8 cellular contexts compared by ENCODE assay signal in genomic region chrX:110317820-110318663, GRCh38. TPM values are rescaled to one million over a fixed set of nuclear protein-coding genes. Genes with fewer than 3 reads are reported as not detected.
DNase-seq lines count a peak whose midpoint lies in the region; ATAC-seq and TF ChIP-seq lines count a peak whose summit lies in the region.

Gene AMMECR1 (minus strand): TSS chrX:110318085. CDS start chrX:110318071, 14 bp downstream.

- CTCF ChIA-PET in IMR-90 (lab: Yijun Ruan, JAX), result interaction anchor here (1.2 kb wide), 1 partner anchor 157 kb away, joined by 3 read pairs; no protein-coding TSS in a partner anchor

- 34% methylated on average over 40 of the region's 78 CpGs; no CpG with 5 or more reads in 1 of the 2 experiments for WGBS in IMR-90 (ENCODE audit: extremely low coverage in 2 of 2, insufficient read length in 1 of 2), 2 experiments

- POLR2A ChIA-PET in IMR-90 (lab: Charles Lee; ENCODE audit: unreplicated experiment), result no interaction called here

- H3K4me2 ChIP-seq in IMR-90 (ENCODE audit: low read depth, low read length), result peak within 1 kb of the TSS; percentile 93
- peak within 1 kb of the TSS; percentile 85 for H3K4me2 ChIP-seq in OCI-LY3 (ENCODE audit: low read length)

- peaks cover 48% of the 10 kb centered on the region for H3K79me2 ChIP-seq in OCI-LY3 (ENCODE audit: low read length)

- H4K5ac ChIP-seq in IMR-90 (ENCODE audit: low read depth, low read length), result peak within 1 kb of the TSS; percentile 83

- H2BK20ac ChIP-seq in IMR-90 (ENCODE audit: low read depth, low read length), result peak within 1 kb of the TSS; percentile 27; the same call in 1 of the 2 replicates

- H2AK5ac ChIP-seq in IMR-90 (ENCODE audit: low read depth, low read length), result peak within 1 kb of the TSS; percentile 23

- H3K27me3 ChIP-seq in IMR-90 (ENCODE audit: control insufficient read depth, insufficient read depth, low read length) (peaks cover 3% of the 10 kb centered on the region; the same call in 1 of the 2 replicates), OCI-LY3 (ENCODE audit: low read depth, low read length) (no peaks in the 10 kb centered on the region), muscle layer of colon (ENCODE audit: control insufficient read depth in 1 of 2, insufficient read depth in 2 of 2, low read length in 2 of 2) (no peaks in the 10 kb centered on the region)

- no peak for TF ChIP-seq RAD21 in IMR-90 (IDR thresholded peaks at IDR 0.05; ENCODE audit: low read length)

- DNase-seq in DMS 273 (lab: John Stamatoyannopoulos, UW; ENCODE audit: unreplicated experiment) (peak; percentile 95), IMR-90 (peak; percentile 79), activated T-cell treated with anti-CD3 and anti-CD28 coated beads for 4 hours (peak; percentile 66), erythroblast (lab: John Stamatoyannopoulos, UW) (peak; percentile 91 to 94)
- DNase-seq in stimulated activated CD8-positive, alpha-beta memory T cell treated with anti-CD3 and anti-CD28 coated beads, Interleukin-4, amount 100 ng/mL, for 48 hours, result peak; percentile 78

- H3K4me1 ChIP-seq in IMR-90 (ENCODE audit: control insufficient read depth, insufficient read depth, low read length), result no peaks in the 10 kb centered on the region; the same call in 1 of the 2 replicates
- peaks cover 33% of the 10 kb centered on the region for H3K4me1 ChIP-seq in OCI-LY3 (ENCODE audit: low read length)
- H3K4me1 ChIP-seq in muscle layer of colon (ENCODE audit: insufficient read depth, low read length), result no peaks in the 10 kb centered on the region

- H2BK120ac ChIP-seq in IMR-90 (ENCODE audit: low read depth, low read length), result peak within 1 kb of the TSS; percentile 88

- H3K14ac ChIP-seq in IMR-90 (replicated peaks; ENCODE audit: low read depth, low read length), result peak within 1 kb of the TSS; percentile 81

- H3K4me3 ChIP-seq in IMR-90 (ENCODE audit: insufficient read depth, low read depth, low read length) (peak within 1 kb of the TSS; percentile 99), OCI-LY3 (ENCODE audit: low read length) (peak within 1 kb of the TSS; percentile 87), muscle layer of colon (ENCODE audit: low read depth in 1 of 2, low read length in 2 of 2) (peak within 1 kb of the TSS; percentile 50 to 64)

- peak within 1 kb of the TSS; percentile 82 for H3K56ac ChIP-seq in IMR-90 (ENCODE audit: extremely low read depth, insufficient read depth, low read length)

- dilution Hi-C loops in IMR-90 (cut with HindIII; ENCODE audit: low sequenced_read_pairs, unreplicated experiment), result no loop called here

- peak within 1 kb of the TSS; percentile 81; the same call in 2 of the 3 replicates for H2BK15ac ChIP-seq in IMR-90 (ENCODE audit: low read depth, low read length)

- no peaks in the 10 kb centered on the region for H3K79me1 ChIP-seq in IMR-90 (ENCODE audit: low read depth in 1 of 2, low read length in 2 of 2)

- H3K9ac ChIP-seq in IMR-90 (ENCODE audit: low read depth, low read length) (peak within 1 kb of the TSS; percentile 97), OCI-LY3 (ENCODE audit: low read length) (peak within 1 kb of the TSS; percentile 91), muscle layer of colon (ENCODE audit: low read length) (no peak within 1 kb of the TSS)

- intact Hi-C loops in IMR-90 (cut with micrococcal nuclease), result loop anchor here (2.0 to 5.0 kb wide), 5 partner anchors 76 to 155 kb away; no protein-coding TSS in a partner anchor

- BruUV-seq in IMR-90 (replicated peaks; lab: Mats Ljungman, UMichigan), result no TSS peak

- peak within 1 kb of the TSS; percentile 96 for H4K91ac ChIP-seq in IMR-90 (ENCODE audit: insufficient read depth, low read depth, low read length)

- H3K9me3 ChIP-seq in IMR-90 (ENCODE audit: control insufficient read depth, insufficient read depth, low read length) (no peaks in the 10 kb centered on the region), OCI-LY3 (ENCODE audit: insufficient read depth, low read length) (no peaks in the 10 kb centered on the region), muscle layer of colon (ENCODE audit: low read length) (no peaks in the 10 kb centered on the region)

- in situ Hi-C loops in IMR-90 (cut with MboI; ENCODE audit: low sequenced_read_pairs), result no loop called here

- no peaks in the 10 kb centered on the region for H4K20me1 ChIP-seq in IMR-90 (ENCODE audit: insufficient read depth, low read length)
- H4K20me1 ChIP-seq in OCI-LY3 (ENCODE audit: insufficient read depth, low read length), result peaks cover 17% of the 10 kb centered on the region; the same call in 1 of the 2 replicates

- H2AFZ ChIP-seq in IMR-90 (replicated peaks; ENCODE audit: low read length, poor library complexity) (peak within 1 kb of the TSS; percentile 93), OCI-LY3 (ENCODE audit: low read depth, low read length) (peak within 1 kb of the TSS; percentile 82)

- no peaks in the 10 kb centered on the region for H3K9me1 ChIP-seq in IMR-90 (ENCODE audit: insufficient read depth, low read length)

- peak within 1 kb of the TSS; percentile 93 for H3K18ac ChIP-seq in IMR-90 (ENCODE audit: low read depth, low read length)

- peak within 1 kb of the TSS; percentile 72; the same call in 1 of the 2 replicates for H3K23ac ChIP-seq in IMR-90 (ENCODE audit: low read depth, low read length)

- TF ChIP-seq CTCF in IMR-90 (conservative IDR thresholded peaks at IDR 0.05; ENCODE audit: low read depth, low read length) (no peak), OCI-LY3 (IDR thresholded peaks at IDR 0.05; ENCODE audit: low read depth, low read length) (no peak)

- ATAC-seq in GM21528 (IDR thresholded peaks at IDR 0.05; ENCODE audit: low FRiP score, unreplicated experiment) (peak; percentile 81), IMR-90 (ENCODE audit: low read depth) (peak; percentile 84)

- H3K27ac ChIP-seq in IMR-90 (ENCODE audit: insufficient read depth, low read length), result peak within 1 kb of the TSS; percentile 99
- peak within 1 kb of the TSS; percentile 61 for H3K27ac ChIP-seq in OCI-LY3 (ENCODE audit: low read length)
- peak within 1 kb of the TSS; percentile 37 for H3K27ac ChIP-seq in muscle layer of colon (ENCODE audit: low read depth, low read length)

- H3K4ac ChIP-seq in IMR-90 (ENCODE audit: low read depth, low read length), result peak within 1 kb of the TSS; percentile 86

- H3K36me3 ChIP-seq in IMR-90 (ENCODE audit: control insufficient read depth, insufficient read depth, low read length) (no peaks in the 10 kb centered on the region), OCI-LY3 (replicated peaks; ENCODE audit: low read depth, low read length) (no peaks in the 10 kb centered on the region), muscle layer of colon (ENCODE audit: insufficient read depth, low read length) (no peaks in the 10 kb centered on the region)

- H2AK9ac ChIP-seq in IMR-90 (replicated peaks; ENCODE audit: low read depth, low read length, poor library complexity), result peak within 1 kb of the TSS; percentile 81

- peak within 1 kb of the TSS; percentile 97 for H2BK5ac ChIP-seq in IMR-90 (ENCODE audit: low read depth, low read length, poor library complexity, severe bottlenecking)

- peak within 1 kb of the TSS; percentile 89 to 98 for H4K8ac ChIP-seq in IMR-90 (ENCODE audit: low read depth in 2 of 2, low read length in 2 of 2)

- peak; percentile 85 for TF ChIP-seq POLR2A in IMR-90 (IDR thresholded peaks at IDR 0.05; ENCODE audit: low read depth, low read length)
- TF ChIP-seq POLR2A in erythroblast (IDR thresholded peaks at IDR 0.05; ENCODE audit: low read length), result peak; percentile 75

TF ChIP-seq in IMR-90, 13 proteins besides CTCF, POLR2A, EP300 and RAD21:
- TF ChIP-seq CEBPB (IDR thresholded peaks at IDR 0.05; ENCODE audit: low read depth, low read length) (no peak), SMC3 (IDR thresholded peaks at IDR 0.05; ENCODE audit: low read depth, low read length) (0 out of 2 replicates have a peak, but pooled peaks have one; percentile 5), RCOR1 (IDR thresholded peaks at IDR 0.05; ENCODE audit: insufficient replicate concordance, low read length) (no peak), FOS (IDR thresholded peaks at IDR 0.05; ENCODE audit: low read depth, low read length) (no peak), MAZ (IDR thresholded peaks at IDR 0.05; ENCODE audit: borderline replicate concordance, low read depth, low read length) (no peak), BHLHE40 (IDR thresholded peaks at IDR 0.05; ENCODE audit: low read depth, low read length) (no peak)
TF ChIP-seq in IMR-90: peak in this region for 1.

RNA-seq across cellular contexts. Expression of gene AMMECR1, which starts in this region (rescaled TPM):
- total RNA-seq in IMR-90 (2012; rRNA removed), result 11.3 and 19.4 TPM in 2 replicates
- 5.7 and 7.0 TPM in 2 replicates for polyA plus RNA-seq in IMR-90 (2012; rRNA removed)
- polyA plus RNA-seq in IMR-90 (2012; cell fraction: cytosol; rRNA removed), result 2.1 and 2.5 TPM in 2 replicates
- 3.3 and 12.6 TPM in 2 replicates for polyA plus RNA-seq in IMR-90 (2012; cell fraction: nucleus; rRNA removed; ENCODE audit: low replicate concordance)

Comparison
In these comparisons a context has a peak if more than half of its experiments do, and no peak if none do; other contexts are left out.
1. Peak in every context shown above with its lines: DNase-seq, ATAC-seq, H3K4me3 ChIP-seq and H3K27ac ChIP-seq.
2. H3K27ac ChIP-seq: peak in every context shown above with its lines; median percentile 99 in IMR-90; 61 in OCI-LY3; 37 in muscle layer of colon.